24 cellular contexts compared by ENCODE assay signal in the genomic region with DNA sequence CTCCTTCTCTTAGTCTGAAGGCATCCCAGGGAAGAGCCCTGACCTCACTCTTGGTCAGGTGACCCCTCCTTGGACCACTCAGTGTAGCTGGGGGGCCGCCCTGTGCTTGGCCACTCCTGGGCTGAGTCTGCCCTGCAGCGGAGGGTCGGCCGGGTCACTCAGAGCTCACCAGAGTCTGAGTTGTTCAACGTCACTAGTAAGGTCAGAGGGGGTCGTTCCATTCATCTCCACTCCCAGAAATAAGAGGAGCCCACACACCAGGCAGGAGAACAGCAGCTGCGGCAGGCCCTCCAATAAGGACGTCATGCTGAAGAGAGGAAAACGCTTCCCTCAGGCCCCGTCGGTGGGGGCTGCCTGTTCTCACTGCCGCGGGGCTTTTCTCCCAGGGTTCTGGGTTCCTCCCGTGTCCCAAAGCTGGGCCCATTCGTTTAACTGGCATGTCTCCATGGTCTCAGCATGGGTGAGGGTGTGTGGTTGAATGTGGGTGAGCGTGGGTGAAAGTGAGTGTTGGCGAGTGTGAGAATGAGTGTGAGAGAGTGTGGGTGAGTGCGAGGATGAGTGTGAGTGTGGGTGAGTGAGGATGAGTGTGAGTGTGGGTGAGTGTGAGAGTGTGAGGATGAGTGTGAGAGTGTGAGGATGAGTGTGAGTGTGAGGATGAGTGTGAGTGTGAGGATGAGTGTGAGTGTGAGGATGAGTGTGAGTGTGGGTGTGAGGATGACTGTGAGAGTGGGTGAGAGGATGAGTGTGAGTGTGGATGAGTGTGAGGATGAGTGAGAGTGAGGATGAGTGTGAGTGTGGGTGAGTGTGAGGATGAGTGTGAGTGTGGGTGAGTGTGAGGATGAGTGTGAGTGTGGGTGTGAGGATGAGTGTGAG.
"Had no signal": no experiment of that assay in that cellular context is flagged by ENCODE, and none has a peak within 500 bp of the region (broad histone marks: within the 10 kb centered on the region; RNA-seq: fewer than 3 reads in every experiment).

No MANE protein-coding gene starts in this region.

- H3K4me3 Mint-ChIP-seq: activated CD8-positive, alpha-beta T cell treated with anti-CD3 and anti-CD28 coated beads, Interleukin-2, amount 10 ng/mL, durations not matched to agents 7 days and 5 days; activated naive CD8-positive, alpha-beta T cell treated with anti-CD3 and anti-CD28 coated beads for 36 hours; dendritic cell treated with granulocyte-macrophage colony-stimulating factor and Interleukin-4, amounts not matched to agents 40 ng/mL and 50 ng/mL, for 4 days; memory B cell; stimulated activated naive CD8-positive, alpha-beta T cell treated with anti-CD3 and anti-CD28 coated beads, Interleukin-15, amount 100 ng/mL, for 72 hours; T-cell; T-helper 2 cell treated with Interferon-gamma antibody and Interleukin-4, amounts not matched to agents 5 μg/mL and 100 μg/mL, for 36 hours had no signal

- H3K27ac Mint-ChIP-seq: activated CD8-positive, alpha-beta T cell treated with anti-CD3 and anti-CD28 coated beads, Interleukin-2, amount 10 ng/mL, durations not matched to agents 7 days and 5 days; activated naive CD8-positive, alpha-beta T cell treated with anti-CD3 and anti-CD28 coated beads for 36 hours; activated T-helper 2 cell treated with anti-CD3 and anti-CD28 coated beads, Interferon-gamma antibody, Interleukin-2, Interleukin-4, amounts not matched to agents 10 μg/mL and 5 μg/mL and 100 μg/mL, durations not matched to agents 14 hours and 24 hours and 36 hours; dendritic cell treated with granulocyte-macrophage colony-stimulating factor and Interleukin-4, amounts not matched to agents 40 ng/mL and 50 ng/mL, for 4 days; memory B cell; T-cell; T-helper 2 cell treated with Interferon-gamma antibody and Interleukin-4, amounts not matched to agents 5 μg/mL and 100 μg/mL, for 36 hours had no signal

- H3K9me3 ChIP-seq: heart right ventricle, pancreas, psoas muscle, right atrium auricular region, tibial artery had no signal

- H3K4me1 ChIP-seq: heart right ventricle, pancreas, psoas muscle, right atrium auricular region, tibial artery had no signal

- H3K36me3 Mint-ChIP-seq: activated naive CD8-positive, alpha-beta T cell treated with anti-CD3 and anti-CD28 coated beads for 36 hours; T-cell had no signal

- H3K4me1 Mint-ChIP-seq: activated naive CD8-positive, alpha-beta T cell treated with anti-CD3 and anti-CD28 coated beads for 36 hours; stimulated activated naive CD8-positive, alpha-beta T cell treated with anti-CD3 and anti-CD28 coated beads, Interleukin-15, amount 100 ng/mL, for 72 hours; T-cell had no signal

- DNase-seq: activated CD4-positive, alpha-beta T cell treated with anti-CD3 and anti-CD28 coated beads, Interleukin-2, amount 50 U/mL, for 1 hour; activated CD8-positive, alpha-beta T cell treated with anti-CD3 and anti-CD28 coated beads, Interleukin-2, amount 10 ng/mL, durations not matched to agents 7 days and 5 days; activated naive CD4-positive, alpha-beta T cell; activated naive CD8-positive, alpha-beta T cell treated with anti-CD3 and anti-CD28 coated beads for 36 hours; effector CD4-positive, alpha-beta T cell; erythroblast; foreskin fibroblast; heart right ventricle; islet precursor cell; left cardiac atrium; pancreas; psoas muscle; stimulated activated CD4-positive, alpha-beta T cell treated with anti-CD3 and anti-CD28 coated beads, Interleukin-12 subunit alpha, Interleukin-12 subunit beta, amount 100 ng/mL, for 4 hours; stimulated activated naive CD8-positive, alpha-beta T cell treated with anti-CD3 and anti-CD28 coated beads, Interleukin-15, amount 100 ng/mL, for 72 hours; T-cell; tibial artery had no signal

- ATAC-seq: activated CD4-positive, CD25-positive, alpha-beta regulatory T cell treated with anti-CD3 and anti-CD28 coated beads, Interleukin-2, amount 50 U/mL, for 24 hours; activated CD8-positive, alpha-beta T cell treated with anti-CD3 and anti-CD28 coated beads, Interleukin-2, amount 10 ng/mL, durations not matched to agents 7 days and 5 days; heart right ventricle; left cardiac atrium; pancreas; psoas muscle; stimulated activated naive CD8-positive, alpha-beta T cell treated with anti-CD3 and anti-CD28 coated beads, Interleukin-15, amount 100 ng/mL, for 72 hours; T-cell had no signal

- H3K27ac ChIP-seq: cardiac muscle cell, heart right ventricle, pancreas, psoas muscle, right atrium auricular region, tibial artery, VCaP had no signal

- H3K9me3 Mint-ChIP-seq: T-cell had no signal

- H3K27me3 ChIP-seq: cardiac muscle cell, pancreas, right atrium auricular region, tibial artery had no signal
